Comparison of ENCODE assay signal across 1 cellular context in genomic region chr7:99325597-99326407, GRCh38.
TF ChIP-seq lines count a peak whose summit lies in the region.

Gene ARPC1A (plus strand): TSS chr7:99325898. CDS start chr7:99333354, 7,456 bp downstream.

TF ChIP-seq in K562, 482 proteins besides CTCF, POLR2A, EP300 and RAD21 (continued from another document and continues in another):
- TF ChIP-seq MEF2A (IDR thresholded peaks at IDR 0.05; ENCODE audit: control insufficient read depth, low read depth, low read length) (no peak), NR2F6 (CRISPR knock-in tag; IDR thresholded peaks at IDR 0.05) (no peak), POLR3A (IDR thresholded peaks at IDR 0.05; ENCODE audit: borderline replicate concordance, extremely low read depth, insufficient read depth, insufficient read length) (no peak), IFI16 (CRISPR knock-in tag; IDR thresholded peaks at IDR 0.05) (no peak), DIDO1 (tag; IDR thresholded peaks at IDR 0.05; ENCODE audit: low read depth) (no peak), CEBPB (tag; IDR thresholded peaks at IDR 0.05) (peak; percentile 64), ERF (CRISPR knock-in tag; IDR thresholded peaks at IDR 0.05) (peak; percentile 48; the same call in 1 of the 2 replicates), DACH1 (IDR thresholded peaks at IDR 0.05; ENCODE audit: partially characterized antibody) (no peak), PHTF2 (CRISPR knock-in tag; IDR thresholded peaks at IDR 0.05) (no peak), ZNF217 (CRISPR knock-in tag; IDR thresholded peaks at IDR 0.05) (no peak), PYGO2 (tag; IDR thresholded peaks at IDR 0.05) (no peak), RBM22 (IDR thresholded peaks at IDR 0.05; ENCODE audit: low read depth, low read length, poor library complexity, severe bottlenecking) (no peak), ASH1L (IDR thresholded peaks at IDR 0.05; ENCODE audit: borderline replicate concordance, low read depth, partially characterized antibody) (peak; percentile 19), SRSF7 (optimal IDR thresholded peaks at IDR 0.05; ENCODE audit: low read depth, low read length) (no peak), SUPT5H (IDR thresholded peaks at IDR 0.05) (peak; percentile 96), FOXJ2 (tag; IDR thresholded peaks at IDR 0.05) (no peak), POLR2AphosphoS5 (IDR thresholded peaks at IDR 0.05; ENCODE audit: control insufficient read depth, insufficient read depth, low read depth, low read length) (peak; percentile 94), AFF4 (CRISPR knock-in tag; IDR thresholded peaks at IDR 0.05) (peak; percentile 63; the same call in 1 of the 2 replicates), SMAD1 (IDR thresholded peaks at IDR 0.05; ENCODE audit: low read depth, low read length, partially characterized antibody) (peak; percentile 57), TAF15 (IDR thresholded peaks at IDR 0.05; ENCODE audit: low read depth, low read length) (no peak), CBX8 (IDR thresholded peaks at IDR 0.05; ENCODE audit: borderline replicate concordance, extremely low read depth, low read depth, low read length, poor library complexity, severe bottlenecking) (no peak), SAP30 (IDR thresholded peaks at IDR 0.05; ENCODE audit: borderline replicate concordance, insufficient read depth, low read depth, low read length, poor library complexity, severe bottlenecking) (peak; percentile 77), TARDBP (IDR thresholded peaks at IDR 0.05) (no peak; the same call in 1 of the 2 replicates), THRA (IDR thresholded peaks at IDR 0.05) (no peak), HMGN3 (IDR thresholded peaks at IDR 0.05; ENCODE audit: borderline replicate concordance, extremely low read depth, insufficient read length, low read depth, low read length) (peak; percentile 92), NFYB (IDR thresholded peaks at IDR 0.05; ENCODE audit: extremely low read depth, insufficient read length) (no peak), ZBTB1 (CRISPR knock-in tag; IDR thresholded peaks at IDR 0.05; ENCODE audit: borderline replicate concordance, low read depth) (peak; percentile 59; the same call in 1 of the 2 replicates), REST (CRISPR knock-in tag; IDR thresholded peaks at IDR 0.05; ENCODE audit: low read depth) (peak; percentile 79; the same call in 1 of the 2 replicates), DPF2 (IDR thresholded peaks at IDR 0.05) (no peak; the same call in none of the 2 replicates), POLR3G (IDR thresholded peaks at IDR 0.05; ENCODE audit: extremely low read depth, insufficient read length, insufficient replicate concordance) (no peak), ZNF79 (CRISPR knock-in tag; IDR thresholded peaks at IDR 0.05; ENCODE audit: low read depth) (no peak), SIN3B (IDR thresholded peaks at IDR 0.05; ENCODE audit: low read depth) (peak; percentile 74; the same call in 1 of the 2 replicates), PURB (CRISPR knock-in tag; IDR thresholded peaks at IDR 0.05; ENCODE audit: low read depth) (no peak), NR4A1 (CRISPR knock-in tag; IDR thresholded peaks at IDR 0.05) (no peak), NR4A1 (tag; IDR thresholded peaks at IDR 0.05) (no peak), ZNF830 (CRISPR knock-in tag; IDR thresholded peaks at IDR 0.05) (no peak), BRF1 (IDR thresholded peaks at IDR 0.05; ENCODE audit: borderline replicate concordance, extremely low read depth, insufficient read length) (no peak), KAT2B (IDR thresholded peaks at IDR 0.05; ENCODE audit: low read depth, low read length) (no peak), PHF21A (IDR thresholded peaks at IDR 0.05; ENCODE audit: borderline replicate concordance, low read depth) (peak; percentile 61; the same call in 1 of the 2 replicates), PHB2 (IDR thresholded peaks at IDR 0.05; ENCODE audit: low read depth) (no peak), ZNF175 (CRISPR knock-in tag; IDR thresholded peaks at IDR 0.05; ENCODE audit: low read depth) (no peak), GABPB2 (CRISPR knock-in tag; conservative IDR thresholded peaks at IDR 0.05) (no peak), ZNF143 (CRISPR knock-in tag; IDR thresholded peaks at IDR 0.05) (no peak), CTCFL (IDR thresholded peaks at IDR 0.05; ENCODE audit: borderline replicate concordance, insufficient read depth, low read depth, low read length, poor library complexity, severe bottlenecking) (peak; percentile 6), E2F6 (IDR thresholded peaks at IDR 0.05; ENCODE audit: borderline replicate concordance in 1 of 2, extremely low read depth in 1 of 2, insufficient read depth in 1 of 2, insufficient read length in 1 of 2, low read depth in 1 of 2, low read length in 1 of 2, poor library complexity in 1 of 2, severe bottlenecking in 1 of 2) (peak; percentile 46 to 58), PHF20 (IDR thresholded peaks at IDR 0.05; ENCODE audit: partially characterized antibody) (peak; percentile 91), RBBP5 (IDR thresholded peaks at IDR 0.05; ENCODE audit: borderline replicate concordance, insufficient read depth, low read length, poor library complexity, severe bottlenecking) (peak; percentile 99), NFXL1 (CRISPR knock-in tag; IDR thresholded peaks at IDR 0.05) (no peak)
- TF ChIP-seq, protein P1, sequence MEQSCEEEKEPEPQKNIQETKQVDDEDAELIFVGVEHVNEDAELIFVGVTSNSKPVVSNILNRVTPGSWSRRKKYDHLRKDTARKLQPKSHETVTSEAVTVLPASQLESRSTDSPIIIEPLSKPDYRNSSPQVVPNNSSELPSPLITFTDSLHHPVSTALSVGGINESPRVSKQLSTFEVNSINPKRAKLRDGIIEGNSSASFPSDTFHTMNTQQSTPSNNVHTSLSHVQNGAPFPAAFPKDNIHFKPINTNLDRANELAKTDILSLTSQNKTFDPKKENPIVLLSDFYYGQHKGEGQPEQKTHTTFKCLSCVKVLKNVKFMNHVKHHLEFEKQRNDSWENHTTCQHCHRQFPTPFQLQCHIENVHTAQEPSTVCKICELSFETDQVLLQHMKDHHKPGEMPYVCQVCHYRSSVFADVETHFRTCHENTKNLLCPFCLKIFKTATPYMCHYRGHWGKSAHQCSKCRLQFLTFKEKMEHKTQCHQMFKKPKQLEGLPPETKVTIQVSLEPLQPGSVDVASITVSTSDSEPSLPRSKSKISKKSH (CRISPR knock-in tag; IDR thresholded peaks at IDR 0.05): no peak
- TF ChIP-seq, protein P2, sequence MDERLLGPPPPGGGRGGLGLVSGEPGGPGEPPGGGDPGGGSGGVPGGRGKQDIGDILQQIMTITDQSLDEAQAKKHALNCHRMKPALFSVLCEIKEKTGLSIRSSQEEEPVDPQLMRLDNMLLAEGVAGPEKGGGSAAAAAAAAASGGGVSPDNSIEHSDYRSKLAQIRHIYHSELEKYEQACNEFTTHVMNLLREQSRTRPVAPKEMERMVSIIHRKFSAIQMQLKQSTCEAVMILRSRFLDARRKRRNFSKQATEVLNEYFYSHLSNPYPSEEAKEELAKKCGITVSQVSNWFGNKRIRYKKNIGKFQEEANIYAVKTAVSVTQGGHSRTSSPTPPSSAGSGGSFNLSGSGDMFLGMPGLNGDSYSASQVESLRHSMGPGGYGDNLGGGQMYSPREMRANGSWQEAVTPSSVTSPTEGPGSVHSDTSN (CRISPR knock-in tag; IDR thresholded peaks at IDR 0.05; ENCODE audit: low read depth): no peak
- TF ChIP-seq, protein P2 (tag; conservative IDR thresholded peaks at IDR 0.05; ENCODE audit: low read depth): no peak
- TF ChIP-seq, protein P3, sequence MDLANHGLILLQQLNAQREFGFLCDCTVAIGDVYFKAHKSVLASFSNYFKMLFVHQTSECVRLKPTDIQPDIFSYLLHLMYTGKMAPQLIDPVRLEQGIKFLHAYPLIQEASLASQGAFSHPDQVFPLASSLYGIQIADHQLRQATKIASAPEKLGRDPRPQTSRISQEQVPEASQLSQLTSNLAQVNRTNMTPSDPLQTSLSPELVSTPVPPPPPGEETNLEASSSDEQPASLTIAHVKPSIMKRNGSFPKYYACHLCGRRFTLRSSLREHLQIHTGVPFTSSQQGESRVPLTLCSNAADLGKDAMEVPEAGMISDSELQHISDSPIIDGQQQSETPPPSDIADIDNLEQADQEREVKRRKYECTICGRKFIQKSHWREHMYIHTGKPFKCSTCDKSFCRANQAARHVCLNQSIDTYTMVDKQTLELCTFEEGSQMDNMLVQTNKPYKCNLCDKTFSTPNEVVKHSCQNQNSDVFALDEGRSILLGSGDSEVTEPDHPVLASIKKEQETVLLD (IDR thresholded peaks at IDR 0.05): peak; percentile 99
